Comparison of ENCODE assay signal across 20 cellular contexts in genomic region chr21:35035581-35035980, GRCh38.
DNase-seq lines count a peak whose midpoint lies in the region; ATAC-seq and TF ChIP-seq lines count a peak whose summit lies in the region.
"Had no signal": no experiment of that assay in that cellular context is flagged by ENCODE, and none has a peak within 500 bp of the region (broad histone marks: within the 10 kb centered on the region; RNA-seq: fewer than 3 reads in every experiment).

No MANE protein-coding gene starts in this region.

- H3K36me3 Mint-ChIP-seq in activated naive CD4-positive, alpha-beta T cell treated with anti-CD3 and anti-CD28 coated beads, Interleukin-2, amount 50 U/mL, for 24 hours = peaks cover 22% of the 10 kb centered on the region
- peaks cover 21% of the 10 kb centered on the region for H3K36me3 Mint-ChIP-seq in central memory CD8-positive, alpha-beta T cell (ENCODE audit: insufficient read depth)

- no peaks in the 10 kb centered on the region for H3K9me2 ChIP-seq in Loucy (replicated peaks; ENCODE audit: low read depth, low read length)

- no peaks in the 10 kb centered on the region for H3K9me3 ChIP-seq in Loucy (ENCODE audit: insufficient read depth, low read depth, low read length)
- H3K9me3 ChIP-seq: thoracic aorta had no signal

- peak overlapping the region; percentile 89 for H3K27ac Mint-ChIP-seq in activated naive CD4-positive, alpha-beta T cell treated with anti-CD3 and anti-CD28 coated beads, Interleukin-2, amount 50 U/mL, for 24 hours
- peak overlapping the region; percentile 74 for H3K27ac Mint-ChIP-seq in central memory CD8-positive, alpha-beta T cell (ENCODE audit: low read depth)

- H3K79me2 ChIP-seq in Loucy (ENCODE audit: insufficient read depth, low read length) = peaks cover 100% of the 10 kb centered on the region

- H3K9ac ChIP-seq in Loucy (ENCODE audit: low read depth, low read length, poor library complexity, severe bottlenecking) = no peak overlapping the region

- peaks cover 98% of the 10 kb centered on the region for H3K4me1 Mint-ChIP-seq in activated naive CD4-positive, alpha-beta T cell treated with anti-CD3 and anti-CD28 coated beads, Interleukin-2, amount 50 U/mL, for 24 hours
- H3K4me1 Mint-ChIP-seq in central memory CD8-positive, alpha-beta T cell = peaks cover 87% of the 10 kb centered on the region

- no peak for TF ChIP-seq CTCF in Loucy (conservative IDR thresholded peaks at IDR 0.05; ENCODE audit: low read length)

- H3K4me1 ChIP-seq in Loucy (ENCODE audit: insufficient read depth, low read length, poor library complexity, severe bottlenecking) = peaks cover 86% of the 10 kb centered on the region

- no peaks in the 10 kb centered on the region for H3K27me3 Mint-ChIP-seq in activated naive CD4-positive, alpha-beta T cell treated with anti-CD3 and anti-CD28 coated beads, Interleukin-2, amount 50 U/mL, for 24 hours
- no peaks in the 10 kb centered on the region for H3K27me3 Mint-ChIP-seq in central memory CD8-positive, alpha-beta T cell

- peak overlapping the region; percentile 3 for H3K4me2 ChIP-seq in Loucy (ENCODE audit: low read depth, low read length, poor library complexity, severe bottlenecking)

- ATAC-seq in central memory CD8-positive, alpha-beta T cell (replicated peaks; ENCODE audit: extremely low read depth, poor library complexity, severe bottlenecking) = no peak
- ATAC-seq: K562, left ventricle myocardium superior had no signal

- H2AFZ ChIP-seq in Loucy (ENCODE audit: low read length) = no peak overlapping the region

- no peaks in the 10 kb centered on the region for H3F3A ChIP-seq in Loucy (ENCODE audit: low read depth)

- peaks cover 83% of the 10 kb centered on the region for H3K36me3 ChIP-seq in Loucy (ENCODE audit: insufficient read depth, low read length)
- H3K36me3 ChIP-seq: cardiac muscle cell, thoracic aorta had no signal

- no peak for DNase-seq in activated naive CD4-positive, alpha-beta T cell treated with anti-CD3 and anti-CD28 coated beads, Interleukin-2, amount 50 U/mL, for 16 hours
- DNase-seq in central memory CD8-positive, alpha-beta T cell (ENCODE audit: low spot score in 2 of 2) = no peak
- no peak for DNase-seq in NCI-H2171 (lab: John Stamatoyannopoulos, UW)
- no peak for DNase-seq in medulla oblongata (ENCODE audit: extremely low spot score)
- DNase-seq in dedifferentiated amniotic fluid mesenchymal stem cell (ENCODE audit: extremely low spot score) = no peak
- DNase-seq: amniotic stem cell, Calu3, EL, left ventricle myocardium superior, MV-4-11, NCI-H187, NCI-H226, nucleus accumbens, retina, T1000 had no signal

- peak overlapping the region; percentile 72 for H3K4me3 Mint-ChIP-seq in activated naive CD4-positive, alpha-beta T cell treated with anti-CD3 and anti-CD28 coated beads, Interleukin-2, amount 50 U/mL, for 24 hours
- H3K4me3 Mint-ChIP-seq in central memory CD8-positive, alpha-beta T cell = peak overlapping the region; percentile 75

- H3K27me3 ChIP-seq in Loucy (ENCODE audit: insufficient read depth, low read length, poor library complexity, severe bottlenecking) = no peaks in the 10 kb centered on the region

- no peak overlapping the region for H3K4me3 ChIP-seq in Loucy (ENCODE audit: low read length, poor library complexity, severe bottlenecking)
- H3K4me3 ChIP-seq: cardiac muscle cell, K562, thoracic aorta had no signal

- H4K20me1 ChIP-seq in Loucy (ENCODE audit: insufficient read depth, low read length, poor library complexity, severe bottlenecking) = peaks cover 95% of the 10 kb centered on the region

- H3K9me3 Mint-ChIP-seq in activated naive CD4-positive, alpha-beta T cell treated with anti-CD3 and anti-CD28 coated beads, Interleukin-2, amount 50 U/mL, for 24 hours = peaks cover 5% of the 10 kb centered on the region
- H3K9me3 Mint-ChIP-seq in central memory CD8-positive, alpha-beta T cell = no peaks in the 10 kb centered on the region
